Comparison of ENCODE assay signal across 20 cellular contexts in genomic region chr16:81578636-81579413, GRCh38.
"Had no signal": no experiment of that assay in that cellular context is flagged by ENCODE, and none has a peak within 500 bp of the region (broad histone marks: within the 10 kb centered on the region; RNA-seq: fewer than 3 reads in every experiment).

No MANE protein-coding gene starts in this region.

- H3K4me3 ChIP-seq: esophagus squamous epithelium, left ventricle myocardium inferior, lower lobe of right lung, psoas muscle, right lobe of liver, suprapubic skin, thyroid gland, upper lobe of right lung, vagina had no signal

- H3K9me3 ChIP-seq: esophagus squamous epithelium, left ventricle myocardium inferior, lower lobe of right lung, psoas muscle, right lobe of liver, suprapubic skin, thyroid gland, upper lobe of right lung, vagina had no signal

- H3K27me3 ChIP-seq: esophagus squamous epithelium, right lobe of liver, suprapubic skin, thyroid gland, upper lobe of right lung, vagina had no signal

- H3K27ac ChIP-seq: left ventricle myocardium inferior, lower lobe of right lung, psoas muscle, right lobe of liver, suprapubic skin, thyroid gland, upper lobe of right lung had no signal

- DNase-seq: effector memory CD4-positive, alpha-beta T cell; esophagus squamous epithelium; foreskin fibroblast; left cardiac atrium; left ventricle myocardium inferior; lower lobe of right lung; mesendoderm; naive B cell; nephron progenitor cell; psoas muscle; retina; right lobe of liver; stimulated activated CD4-positive, alpha-beta T cell treated with anti-CD3 and anti-CD28 coated beads, Interleukin-4, amount 100 ng/mL, for 1 hour; stimulated activated CD8-positive, alpha-beta memory T cell treated with anti-CD3 and anti-CD28 coated beads, Interleukin-4, amount 100 ng/mL, for 48 hours; stimulated activated naive CD8-positive, alpha-beta T cell treated with anti-CD3 and anti-CD28 coated beads, Interleukin-15, Interleukin-2, amounts not matched to agents 100 U/mL and 50 U/mL, for 24 hours; thyroid gland; upper lobe of right lung had no signal

- H3K36me3 ChIP-seq: left ventricle myocardium inferior, lower lobe of right lung, right lobe of liver, suprapubic skin, thyroid gland, upper lobe of right lung, vagina had no signal

- H3K4me1 ChIP-seq: psoas muscle, thyroid gland had no signal

- ATAC-seq: left cardiac atrium; lower lobe of right lung; psoas muscle; right lobe of liver; stimulated activated effector memory CD8-positive, alpha-beta T cell treated with anti-CD3 and anti-CD28 coated beads, Interleukin-12 subunit alpha, Interleukin-12 subunit beta, amount 100 ng/mL, for 72 hours; stimulated activated naive CD8-positive, alpha-beta T cell treated with anti-CD3 and anti-CD28 coated beads, Interleukin-15, Interleukin-2, amounts not matched to agents 100 U/mL and 50 U/mL, for 24 hours; upper lobe of right lung had no signal
